Comparison of ENCODE assay signal across 18 cellular contexts in genomic region chr3:143482106-143483088, GRCh38.
DNase-seq lines count a peak whose midpoint lies in the region; ATAC-seq and TF ChIP-seq lines count a peak whose summit lies in the region.
"Had no signal": no experiment of that assay in that cellular context is flagged by ENCODE, and none has a peak within 500 bp of the region (broad histone marks: within the 10 kb centered on the region; RNA-seq: fewer than 3 reads in every experiment).

No MANE protein-coding gene starts in this region.

- ATAC-seq in GM18511 (IDR thresholded peaks at IDR 0.05; ENCODE audit: unreplicated experiment), result peak; percentile 54
- ATAC-seq in stimulated activated naive B cell treated with anti-CD40 and anti-IgM and Interleukin-4, amounts not matched to agents 10 μg/mL and 1 μg/mL and 100 μg/mL, for 72 hours (replicated peaks), result peak; percentile 82 to 86
- ATAC-seq: activated CD8-positive, alpha-beta memory T cell treated with anti-CD3 and anti-CD28 coated beads, Interleukin-2, amount 10 ng/mL, durations not matched to agents 7 days and 5 days; gastrocnemius medialis; Panc1 had no signal

- H3K4me1 Mint-ChIP-seq in stimulated activated naive B cell treated with anti-CD40 and anti-IgM and Interleukin-4, amounts not matched to agents 10 μg/mL and 1 μg/mL and 100 μg/mL, for 72 hours, result peaks cover 23 to 40% of the 10 kb centered on the region in 2 donors
- H3K4me1 Mint-ChIP-seq: activated CD8-positive, alpha-beta memory T cell treated with anti-CD3 and anti-CD28 coated beads, Interleukin-2, amount 10 ng/mL, durations not matched to agents 7 days and 5 days had no signal

- no peak overlapping the region for H3K4me3 ChIP-seq in fibroblast of the aortic adventitia (ENCODE audit: low read depth, low read length)
- H3K4me3 ChIP-seq: BLaER1 treated with 17β-estradiol and CSF1 and Interleukin-3, amounts not matched to agents 10 nM and 100 nM; gastrocnemius medialis; lung had no signal

- no peaks in the 10 kb centered on the region for H3K9me3 Mint-ChIP-seq in stimulated activated naive B cell treated with anti-CD40 and anti-IgM and Interleukin-4, amounts not matched to agents 10 μg/mL and 1 μg/mL and 100 μg/mL, for 72 hours

- H3K27me3 Mint-ChIP-seq in stimulated activated naive B cell treated with anti-CD40 and anti-IgM and Interleukin-4, amounts not matched to agents 10 μg/mL and 1 μg/mL and 100 μg/mL, for 72 hours, result no peaks in the 10 kb centered on the region
- H3K27me3 Mint-ChIP-seq: activated CD8-positive, alpha-beta memory T cell treated with anti-CD3 and anti-CD28 coated beads, Interleukin-2, amount 10 ng/mL, durations not matched to agents 7 days and 5 days had no signal

- H3K36me3 Mint-ChIP-seq in stimulated activated naive B cell treated with anti-CD40 and anti-IgM and Interleukin-4, amounts not matched to agents 10 μg/mL and 1 μg/mL and 100 μg/mL, for 72 hours, result peaks cover 4 to 5% of the 10 kb centered on the region in 2 donors
- H3K36me3 Mint-ChIP-seq: activated CD8-positive, alpha-beta memory T cell treated with anti-CD3 and anti-CD28 coated beads, Interleukin-2, amount 10 ng/mL, durations not matched to agents 7 days and 5 days had no signal

- DNase-seq in RPMI8226, result peak; percentile 51
- peak; percentile 16 for DNase-seq in fibroblast of the aortic adventitia (ENCODE audit: low read depth)
- DNase-seq in stimulated activated naive B cell treated with anti-CD40 and anti-IgM and Interleukin-4, amounts not matched to agents 10 μg/mL and 1 μg/mL and 100 μg/mL, for 72 hours, result no peak
- DNase-seq in AG08396 (ENCODE audit: low spot score), result no peak
- DNase-seq in HuH-7.5 (ENCODE audit: low spot score), result no peak
- no peak for DNase-seq in HK-2 (ENCODE audit: unreplicated experiment)
- no peak for DNase-seq in GM03348 (ENCODE audit: low spot score)
- DNase-seq: activated CD4-positive, CD25-positive, alpha-beta regulatory T cell; activated CD8-positive, alpha-beta memory T cell treated with anti-CD3 and anti-CD28 coated beads, Interleukin-2, amount 10 ng/mL, durations not matched to agents 7 days and 5 days; Kasumi-1; NCI-H1694; NCI-H524 treated with DMSO at 0.1 percent for 48 hours; stimulated activated naive CD4-positive, alpha-beta T cell had no signal

- TF ChIP-seq CTCF in fibroblast of the aortic adventitia (IDR thresholded peaks at IDR 0.05; ENCODE audit: insufficient read depth, low read length), result no peak

- H3K27ac Mint-ChIP-seq in stimulated activated naive B cell treated with anti-CD40 and anti-IgM and Interleukin-4, amounts not matched to agents 10 μg/mL and 1 μg/mL and 100 μg/mL, for 72 hours, result peak overlapping the region; percentile 38
- H3K27ac Mint-ChIP-seq: activated CD8-positive, alpha-beta memory T cell treated with anti-CD3 and anti-CD28 coated beads, Interleukin-2, amount 10 ng/mL, durations not matched to agents 7 days and 5 days had no signal

- no peak overlapping the region for H3K4me3 Mint-ChIP-seq in stimulated activated naive B cell treated with anti-CD40 and anti-IgM and Interleukin-4, amounts not matched to agents 10 μg/mL and 1 μg/mL and 100 μg/mL, for 72 hours
- H3K4me3 Mint-ChIP-seq: activated CD8-positive, alpha-beta memory T cell treated with anti-CD3 and anti-CD28 coated beads, Interleukin-2, amount 10 ng/mL, durations not matched to agents 7 days and 5 days had no signal

Comparison
In these comparisons a context has a peak if more than half of its experiments do, and no peak if none do; other contexts are left out.
1. DNase-seq: peak in RPMI8226 (single experiment) and fibroblast of the aortic adventitia (single experiment); none in stimulated activated naive B cell treated with anti-CD40 and anti-IgM and Interleukin-4, amounts not matched to agents 10 μg/mL and 1 μg/mL and 100 μg/mL, for 72 hours (single experiment), AG08396 (single experiment), HuH-7.5 (single experiment), HK-2 (single experiment) and GM03348 (single experiment).